ENCODE assay signal across 26 cellular contexts in the genomic region with DNA sequence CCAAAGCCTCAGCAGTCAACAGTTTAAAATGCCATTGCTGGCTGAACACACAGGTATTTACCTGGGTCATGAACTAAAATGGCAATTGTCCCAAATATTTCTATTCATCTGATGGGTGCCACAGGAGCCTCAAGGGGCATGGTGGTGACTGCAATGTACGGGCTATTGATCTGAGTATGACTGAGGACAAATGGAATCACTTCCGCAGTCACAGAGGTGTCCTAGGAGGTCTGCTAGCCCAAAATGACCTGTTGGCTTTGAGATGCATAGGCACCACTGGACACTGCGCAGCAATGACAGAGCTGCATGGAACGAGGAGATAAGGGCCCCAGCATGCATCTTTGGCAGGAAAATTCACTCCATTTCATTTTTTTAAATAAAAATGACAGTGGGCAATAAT.
DNase-seq lines count a peak whose midpoint lies in the region; ATAC-seq, FAIRE-seq and TF ChIP-seq lines count a peak whose summit lies in the region.
"Had no signal": no experiment of that assay in that cellular context is flagged by ENCODE, and none has a peak within 500 bp of the region (broad histone marks: within the 10 kb centered on the region; RNA-seq: fewer than 3 reads in every experiment).

No MANE protein-coding gene starts in this region.

- CTCF ChIA-PET in H1 (lab: Charles Lee; ENCODE audit: partially characterized antibody), result no interaction called here

- H3K23ac ChIP-seq in H1 (ENCODE audit: insufficient read length), result no peak overlapping the region
- H3K23ac ChIP-seq in trophoblast cell (ENCODE audit: low read length), result no peak overlapping the region

- no peak overlapping the region for H3K14ac ChIP-seq in H1 (ENCODE audit: insufficient read length)
- H3K14ac ChIP-seq in trophoblast cell (ENCODE audit: low read length), result no peak overlapping the region

- H3K4me2 ChIP-seq in H1 (ENCODE audit: insufficient read depth in 1 of 2, low read depth in 2 of 2, low read length in 2 of 2), result no peak overlapping the region
- H3K4me2 ChIP-seq in trophoblast cell (ENCODE audit: low read length), result no peak overlapping the region
- H3K4me2 ChIP-seq: A549 had no signal

- no peaks in the 10 kb centered on the region for H3K9me3 Mint-ChIP-seq in activated naive CD8-positive, alpha-beta T cell treated with anti-CD3 and anti-CD28 coated beads for 36 hours

- 95% methylated on average over 4 of the region's 4 CpGs; no CpG with 5 or more reads in 1 of the 2 experiments for WGBS in H1 (ENCODE audit: extremely low coverage in 1 of 2, insufficient coverage in 1 of 2, insufficient read length in 1 of 2, insufficient replicate concordance in 2 of 2, low coverage in 1 of 2, low lambda C conversion rate in 2 of 2, missing lambda C conversion rate in 1 of 2), 2 experiments
- WGBS in trophoblast cell (ENCODE audit: extremely low coverage, insufficient coverage, insufficient read length), result no CpG with 5 or more reads among the region's 4 CpGs

- H2AFZ ChIP-seq in H1 (ENCODE audit: low read length) (no peak overlapping the region), trophoblast cell (ENCODE audit: insufficient read depth, low read length, poor library complexity) (no peak overlapping the region)

- H4K91ac ChIP-seq in H1 (replicated peaks; ENCODE audit: insufficient read length, low read length) (no peak overlapping the region), trophoblast cell (ENCODE audit: low read depth, low read length) (no peak overlapping the region)

- no peak overlapping the region for H3K27ac ChIP-seq in H1 (ENCODE audit: low read depth, low read length)
- no peak overlapping the region for H3K27ac ChIP-seq in trophoblast cell (ENCODE audit: low read depth, low read length)
- H3K27ac ChIP-seq: 22Rv1, A549 had no signal

- no peak overlapping the region for H3K27ac Mint-ChIP-seq in activated naive CD8-positive, alpha-beta T cell treated with anti-CD3 and anti-CD28 coated beads for 36 hours
- H3K27ac Mint-ChIP-seq: B cell; CD14-positive monocyte; CD4-positive, alpha-beta memory T cell; CD4-positive, CD25-positive, alpha-beta regulatory T cell; CD8-positive, alpha-beta memory T cell had no signal

- no peak for TF ChIP-seq POLR2A in H1 (IDR thresholded peaks at IDR 0.05; ENCODE audit: control extremely low read depth in 1 of 2, low read depth in 2 of 2, low read length in 2 of 2)

- H3K9me3 ChIP-seq in H1 (ENCODE audit: insufficient read depth in 2 of 2, low read depth in 1 of 2, low read length in 1 of 2) (no peaks in the 10 kb centered on the region), trophoblast cell (ENCODE audit: insufficient read depth, low read depth, low read length) (no peaks in the 10 kb centered on the region)
- H3K9me3 ChIP-seq: A549 had no signal

- H2BK20ac ChIP-seq in H1 (ENCODE audit: low read length), result no peak overlapping the region

- H3K4me3 ChIP-seq in H1 (ENCODE audit: extremely low read depth in 1 of 4, insufficient read depth in 2 of 4, low read depth in 3 of 4, low read length in 4 of 4) (no peak overlapping the region), trophoblast cell (ENCODE audit: low read depth, low read length) (no peak overlapping the region)
- H3K4me3 ChIP-seq: A549, GM12878 had no signal

- no peak overlapping the region for H4K8ac ChIP-seq in H1 (ENCODE audit: extremely low read depth, insufficient read depth, low read length)
- H4K8ac ChIP-seq in trophoblast cell (ENCODE audit: low read depth, low read length), result no peak overlapping the region

- no peaks in the 10 kb centered on the region for H3K27me3 ChIP-seq in H1 (replicated peaks in 1 of 4; ENCODE audit: control insufficient read depth in 3 of 4, extremely low read depth in 1 of 4, insufficient read depth in 3 of 4, low read length in 3 of 4)
- no peaks in the 10 kb centered on the region for H3K27me3 ChIP-seq in trophoblast cell (ENCODE audit: insufficient read depth, low read length)

- H2BK120ac ChIP-seq in H1 (replicated peaks; ENCODE audit: low read depth, low read length), result peak overlapping the region; percentile 47
- H2BK120ac ChIP-seq in trophoblast cell (ENCODE audit: insufficient read depth, low read length, poor library complexity), result no peak overlapping the region

- H2AK5ac ChIP-seq in H1 (ENCODE audit: low read depth, low read length), result no peak overlapping the region
- no peak overlapping the region for H2AK5ac ChIP-seq in trophoblast cell (ENCODE audit: low read length)

- H2BK12ac ChIP-seq in H1 (ENCODE audit: low read depth, low read length) (no peak overlapping the region), trophoblast cell (ENCODE audit: low read length) (no peak overlapping the region)

- H3K79me1 ChIP-seq in H1 (ENCODE audit: low read depth, low read length) (no peaks in the 10 kb centered on the region), trophoblast cell (ENCODE audit: low read length) (no peaks in the 10 kb centered on the region)

- peaks cover 10% of the 10 kb centered on the region for H3K4me1 Mint-ChIP-seq in activated naive CD8-positive, alpha-beta T cell treated with anti-CD3 and anti-CD28 coated beads for 36 hours
- H3K4me1 Mint-ChIP-seq: CD14-positive monocyte; CD4-positive, CD25-positive, alpha-beta regulatory T cell had no signal

- no peaks in the 10 kb centered on the region for H3K23me2 ChIP-seq in H1 (ENCODE audit: low read depth, low read length)

- no peak for ATAC-seq in GM21576 (IDR thresholded peaks at IDR 0.05; ENCODE audit: unreplicated experiment)
- ATAC-seq: A549, GM12878 had no signal

- peaks cover 13% of the 10 kb centered on the region for H3K27me3 Mint-ChIP-seq in activated naive CD8-positive, alpha-beta T cell treated with anti-CD3 and anti-CD28 coated beads for 36 hours
- H3K27me3 Mint-ChIP-seq: B cell; CD4-positive, alpha-beta memory T cell; CD4-positive, CD25-positive, alpha-beta regulatory T cell had no signal

- no peak overlapping the region for H4K5ac ChIP-seq in H1 (ENCODE audit: insufficient read length, low read depth, low read length)

- H3K79me2 ChIP-seq in H1 (ENCODE audit: control insufficient read depth in 1 of 2, insufficient read depth in 2 of 2, low read length in 2 of 2), result no peaks in the 10 kb centered on the region
- H3K79me2 ChIP-seq in trophoblast cell (ENCODE audit: control insufficient read depth, insufficient read depth, low read length, poor library complexity), result no peaks in the 10 kb centered on the region

- H4K12ac ChIP-seq in trophoblast cell (ENCODE audit: low read depth, low read length), result no peak overlapping the region

- no peak overlapping the region for H3K18ac ChIP-seq in H1 (ENCODE audit: extremely low read depth, low read length)
- no peak overlapping the region for H3K18ac ChIP-seq in trophoblast cell (ENCODE audit: low read length)

- no peaks in the 10 kb centered on the region for H3K36me3 Mint-ChIP-seq in activated naive CD8-positive, alpha-beta T cell treated with anti-CD3 and anti-CD28 coated beads for 36 hours
- H3K36me3 Mint-ChIP-seq: CD14-positive monocyte; CD4-positive, alpha-beta memory T cell; CD4-positive, CD25-positive, alpha-beta regulatory T cell; CD8-positive, alpha-beta memory T cell had no signal

- H3K4me1 ChIP-seq in H1 (replicated peaks in 1 of 4; ENCODE audit: control insufficient read depth in 3 of 4, insufficient read depth in 4 of 4, low read length in 3 of 4) (no peaks in the 10 kb centered on the region), trophoblast cell (ENCODE audit: control insufficient read depth in 1 of 2, insufficient read depth in 2 of 2, low read length in 2 of 2) (no peaks in the 10 kb centered on the region)
- H3K4me1 ChIP-seq: A549 had no signal

- H3K4ac ChIP-seq in H1 (replicated peaks; ENCODE audit: insufficient read length, low read depth, low read length), result no peak overlapping the region
- no peak overlapping the region for H3K4ac ChIP-seq in trophoblast cell (ENCODE audit: low read depth, low read length)

- no peak overlapping the region for H2BK15ac ChIP-seq in H1 (ENCODE audit: low read length)

- TF ChIP-seq CTCF in H1 (IDR thresholded peaks at IDR 0.05; ENCODE audit: control extremely low read depth in 1 of 3, insufficient read depth in 1 of 3, low read depth in 1 of 3, low read length in 3 of 3), result no peak

- FAIRE-seq in HTR-8/SVneo (lab: Jason Lieb, UNC), result peak; percentile 38
- no peak for FAIRE-seq in H1 (lab: Jason Lieb, UNC)
- FAIRE-seq: A549, GM12878, GM12892, GM18507 had no signal

- no peaks in the 10 kb centered on the region for H4K20me1 ChIP-seq in H1 (replicated peaks in 1 of 2; ENCODE audit: control insufficient read depth in 1 of 2, insufficient read depth in 2 of 2, low read length in 2 of 2)

- H3K56ac ChIP-seq in H1 (replicated peaks; ENCODE audit: insufficient read length, low read depth, low read length), result no peak overlapping the region

- H2BK5ac ChIP-seq in H1 (ENCODE audit: low read depth, low read length), result no peak overlapping the region
- H2BK5ac ChIP-seq in trophoblast cell (ENCODE audit: low read depth, low read length, poor library complexity), result no peak overlapping the region

- TF ChIP-seq RAD21 in H1 (IDR thresholded peaks at IDR 0.05 in 1 of 2, conservative IDR thresholded peaks at IDR 0.05 in 1 of 2; ENCODE audit: low read depth in 2 of 2, low read length in 2 of 2), result no peak

- no peak overlapping the region for H3K9ac ChIP-seq in H1 (replicated peaks in 1 of 4; ENCODE audit: extremely low read depth in 1 of 4, low read depth in 3 of 4, low read length in 3 of 4)
- H3K9ac ChIP-seq in trophoblast cell (ENCODE audit: low read length), result no peak overlapping the region

- POLR2A ChIA-PET in H1 (lab: Charles Lee; ENCODE audit: partially characterized antibody), result no interaction called here

- DNase-seq in NCI-H82 (lab: John Stamatoyannopoulos, UW) (peak; percentile 25), NCI-H82 treated with DMSO at 0.1 percent for 48 hours (lab: John Stamatoyannopoulos, UW; ENCODE audit: unreplicated experiment) (no peak), HTR-8/SVneo (ENCODE audit: insufficient read length, low spot score) (no peak), H1 (ENCODE audit: low read depth in 1 of 2, low spot score in 2 of 2) (no peak), trophoblast cell (peak; percentile 61 to 75), MV-4-11 (lab: John Stamatoyannopoulos, UW) (no peak)
- no peak for DNase-seq in activated naive CD8-positive, alpha-beta T cell treated with anti-CD3 and anti-CD28 coated beads for 36 hours
- DNase-seq: AML-193; C1 segment of cervical spinal cord; CD4-positive, alpha-beta memory T cell; CD4-positive, CD25-positive, alpha-beta regulatory T cell; CD8-positive, alpha-beta memory T cell; COR-L47; DMS 273 treated with DMSO at 0.1 percent for 48 hours; DMS153; DMS79 treated with DMSO at 0.1 percent for 48 hours; EL; GDM1 had no signal

- H3K4me3 Mint-ChIP-seq in activated naive CD8-positive, alpha-beta T cell treated with anti-CD3 and anti-CD28 coated beads for 36 hours, result no peak overlapping the region
- H3K4me3 Mint-ChIP-seq: B cell; CD14-positive monocyte; CD4-positive, alpha-beta memory T cell; CD4-positive, CD25-positive, alpha-beta regulatory T cell; CD8-positive, alpha-beta memory T cell had no signal

- TF ChIP-seq EP300 in H1 (IDR thresholded peaks at IDR 0.05; ENCODE audit: borderline replicate concordance in 1 of 2, low read depth in 2 of 2, low read length in 2 of 2), result no peak

- no peaks in the 10 kb centered on the region; a peak in 1 of 8 replicates for H3K36me3 ChIP-seq in H1 (ENCODE audit: control insufficient read depth in 2 of 4, insufficient read depth in 4 of 4, low read length in 3 of 4)
- no peaks in the 10 kb centered on the region for H3K36me3 ChIP-seq in trophoblast cell (ENCODE audit: control insufficient read depth in 1 of 2, insufficient read depth in 2 of 2, low read length in 2 of 2)

Comparison
In these comparisons a context has a peak if more than half of its experiments do, and no peak if none do; other contexts are left out.
1. DNase-seq: peak in NCI-H82 (single experiment) and trophoblast cell (2 of 2); none in NCI-H82 treated with DMSO at 0.1 percent for 48 hours (single experiment), HTR-8/SVneo (single experiment), H1 (0 of 2), activated naive CD8-positive, alpha-beta T cell treated with anti-CD3 and anti-CD28 coated beads for 36 hours (single experiment) and MV-4-11 (single experiment).